15 cellular contexts compared by ENCODE assay signal in the genomic region with DNA sequence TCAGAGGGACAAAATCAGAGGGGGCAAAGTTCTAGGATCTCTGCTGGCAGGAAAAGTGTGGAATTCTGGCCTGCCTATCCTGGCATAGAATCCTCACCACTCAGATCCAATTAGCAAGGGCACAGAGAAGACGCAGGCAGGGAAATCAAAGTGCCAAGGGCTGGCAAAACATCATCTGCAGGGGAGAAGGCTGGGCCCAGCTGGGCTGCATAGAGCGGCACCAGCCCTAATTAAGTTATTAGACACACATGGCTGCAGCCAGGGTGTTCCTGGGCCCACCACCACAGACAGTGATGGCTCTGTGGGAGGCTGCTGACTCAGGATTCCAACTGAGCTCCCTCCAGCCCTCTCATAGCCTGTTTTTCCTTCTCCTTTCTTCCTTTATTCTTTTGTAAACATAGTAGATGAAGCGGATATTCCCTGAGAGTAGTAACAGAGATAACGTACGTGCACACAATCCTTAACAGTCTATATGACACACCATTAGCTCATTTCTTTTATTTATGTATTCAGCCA.
DNase-seq lines count a peak whose midpoint lies in the region; ATAC-seq lines count a peak whose summit lies in the region.
"Had no signal": no experiment of that assay in that cellular context is flagged by ENCODE, and none has a peak within 500 bp of the region (broad histone marks: within the 10 kb centered on the region; RNA-seq: fewer than 3 reads in every experiment).

No MANE protein-coding gene starts in this region.

- peak overlapping the region; percentile 9 for H2BK12ac ChIP-seq in trophoblast cell (ENCODE audit: low read length)

- H4K91ac ChIP-seq in trophoblast cell (ENCODE audit: low read depth, low read length), result no peak overlapping the region

- no peak overlapping the region for H3K4me3 ChIP-seq in trophoblast cell (ENCODE audit: low read depth, low read length)
- H3K4me3 ChIP-seq: BLaER1, tibial nerve had no signal

- H4K12ac ChIP-seq in trophoblast cell (ENCODE audit: low read depth, low read length), result no peak overlapping the region

- no peak overlapping the region for H3K18ac ChIP-seq in trophoblast cell (ENCODE audit: low read length)

- no peak overlapping the region for H2AFZ ChIP-seq in trophoblast cell (ENCODE audit: insufficient read depth, low read length, poor library complexity)

- no peak overlapping the region for H2AK5ac ChIP-seq in trophoblast cell (ENCODE audit: low read length)

- no peak overlapping the region for H3K27ac ChIP-seq in trophoblast cell (ENCODE audit: low read depth, low read length)
- H3K27ac ChIP-seq: BLaER1, foreskin keratinocyte, tibial nerve had no signal

- no peaks in the 10 kb centered on the region for H3K27me3 ChIP-seq in trophoblast cell (ENCODE audit: insufficient read depth, low read length)
- H3K27me3 ChIP-seq: BLaER1, foreskin keratinocyte, tibial nerve had no signal

- H3K4me1 ChIP-seq in trophoblast cell (ENCODE audit: control insufficient read depth in 1 of 2, insufficient read depth in 2 of 2, low read length in 2 of 2), result peaks cover 11% of the 10 kb centered on the region in 2 experiments
- H3K4me1 ChIP-seq: BLaER1, foreskin keratinocyte, tibial nerve had no signal

- ATAC-seq in HG03432 (IDR thresholded peaks at IDR 0.05; ENCODE audit: unreplicated experiment), result no peak
- ATAC-seq: effector memory CD8-positive, alpha-beta T cell; foreskin keratinocyte had no signal

- WGBS in trophoblast cell (ENCODE audit: extremely low coverage, insufficient coverage, insufficient read length), result no CpG with 5 or more reads among the region's 5 CpGs

- H3K79me1 ChIP-seq in trophoblast cell (ENCODE audit: low read length), result peaks cover 6% of the 10 kb centered on the region

- H3K4me2 ChIP-seq in trophoblast cell (ENCODE audit: low read length), result no peak overlapping the region
- H3K4me2 ChIP-seq: BLaER1 had no signal

- no peaks in the 10 kb centered on the region for H3K36me3 ChIP-seq in trophoblast cell (ENCODE audit: control insufficient read depth in 1 of 2, insufficient read depth in 2 of 2, low read length in 2 of 2)
- H3K36me3 ChIP-seq: BLaER1, tibial nerve had no signal

- DNase-seq in HT1080 (ENCODE audit: low read depth) (peak; percentile 47), NCI-H446 treated with DMSO at 0.1 percent for 48 hours (lab: John Stamatoyannopoulos, UW) (peak; percentile 93), cerebellar cortex (ENCODE audit: low spot score) (peak; percentile 71), trophoblast cell (no peak), HuH-7.5 (ENCODE audit: low spot score) (no peak)
- no peak for DNase-seq in activated T-cell treated with anti-CD3 and anti-CD28 coated beads, Interleukin-2, amount 50 U/mL, for 1 hour
- DNase-seq: activated CD4-positive, alpha-beta T cell treated with anti-CD3 and anti-CD28 coated beads, Interleukin-2, amount 10 ng/mL, durations not matched to agents 7 days and 5 days; effector memory CD8-positive, alpha-beta T cell; foreskin keratinocyte; islet precursor cell; NCI-H774; Right ventricle myocardium superior had no signal

- no peak overlapping the region for H3K23ac ChIP-seq in trophoblast cell (ENCODE audit: low read length)

- no peak overlapping the region for H2BK120ac ChIP-seq in trophoblast cell (ENCODE audit: insufficient read depth, low read length, poor library complexity)

- no peak overlapping the region for H3K9ac ChIP-seq in trophoblast cell (ENCODE audit: low read length)
- H3K9ac ChIP-seq: BLaER1 had no signal

- no peak overlapping the region for H3K14ac ChIP-seq in trophoblast cell (ENCODE audit: low read length)

- H3K4ac ChIP-seq in trophoblast cell (ENCODE audit: low read depth, low read length), result no peak overlapping the region

- no peak overlapping the region for H2BK5ac ChIP-seq in trophoblast cell (ENCODE audit: low read depth, low read length, poor library complexity)

- H3K79me2 ChIP-seq in trophoblast cell (ENCODE audit: control insufficient read depth, insufficient read depth, low read length, poor library complexity), result no peaks in the 10 kb centered on the region

- H3K9me3 ChIP-seq in trophoblast cell (ENCODE audit: insufficient read depth, low read depth, low read length), result peaks cover 1% of the 10 kb centered on the region

- no peak overlapping the region for H4K8ac ChIP-seq in trophoblast cell (ENCODE audit: low read depth, low read length)

Comparison
In these comparisons a context has a peak if more than half of its experiments do, and no peak if none do; other contexts are left out.
1. DNase-seq: peak in HT1080 (single experiment), NCI-H446 treated with DMSO at 0.1 percent for 48 hours (single experiment) and cerebellar cortex (single experiment); none in trophoblast cell (0 of 2), activated T-cell treated with anti-CD3 and anti-CD28 coated beads, Interleukin-2, amount 50 U/mL, for 1 hour (single experiment) and HuH-7.5 (single experiment).